In the genomic region with DNA sequence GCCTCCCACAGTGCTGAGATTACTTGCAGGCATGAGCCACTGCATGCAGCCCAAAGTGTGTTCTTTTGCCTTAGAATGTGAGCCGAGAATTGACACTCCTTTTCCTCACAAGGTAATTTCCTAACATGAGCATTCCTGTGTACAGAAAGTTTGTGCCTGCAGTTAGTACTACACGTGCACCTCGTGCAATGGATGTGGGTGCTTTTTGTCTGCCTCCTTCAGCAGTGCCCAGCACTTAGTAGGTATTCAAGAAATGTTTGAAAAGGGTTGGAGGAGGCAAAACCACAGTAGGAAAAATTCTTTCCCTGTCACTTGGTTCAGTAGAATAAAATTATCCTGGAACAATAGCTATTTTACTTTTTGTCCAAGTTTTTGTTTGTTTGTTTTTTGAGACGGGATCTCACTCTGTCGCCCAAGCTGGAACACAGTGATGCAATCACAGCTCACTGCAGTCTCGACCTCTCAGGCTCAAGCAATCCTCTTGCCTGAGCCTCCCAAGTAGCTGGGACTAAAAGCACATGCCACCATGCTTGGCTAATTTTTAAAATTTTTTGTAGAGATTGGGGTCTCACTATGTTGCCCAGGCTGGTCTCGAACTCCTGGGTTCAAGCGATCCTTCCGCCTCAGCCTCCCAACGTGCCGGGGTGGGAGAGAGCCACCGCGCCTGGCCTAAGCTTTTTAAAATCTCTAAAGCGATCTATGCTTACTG, we compare ENCODE assay signal across 10 cellular contexts. TPM values are rescaled to one million over a fixed set of nuclear protein-coding genes. Genes with fewer than 3 reads are reported as not detected.
A peak's percentile ranks its signal among the peaks of the same experiment; 100 is the strongest.
DNase-seq lines count a peak whose midpoint lies in the region; ATAC-seq and TF ChIP-seq lines count a peak whose summit lies in the region.
"Had no signal": no experiment of that assay in that cellular context is flagged by ENCODE, and none has a peak within 500 bp of the region (broad histone marks: within the 10 kb centered on the region; RNA-seq: fewer than 3 reads in every experiment).

No MANE protein-coding gene starts in this region.

- DNase-seq in activated T-cell treated with anti-CD3 and anti-CD28 coated beads, Interleukin-2, amount 50 U/mL, for 72 hours, result no peak
- DNase-seq in activated T-cell treated with anti-CD3 and anti-CD28 coated beads for 4 hours (no peak), memory B cell (ENCODE audit: low spot score in 2 of 2) (no peak), Ammon's horn (ENCODE audit: low spot score) (no peak), KG1 (lab: John Stamatoyannopoulos, UW) (no peak)
- no peak for DNase-seq in activated CD8-positive, alpha-beta T cell treated with anti-CD3 and anti-CD28 coated beads for 36 hours
- DNase-seq: effector memory CD4-positive, alpha-beta T cell; T-helper 9 cell had no signal

- no peak for ATAC-seq in activated T-cell treated with anti-CD3 and anti-CD28 coated beads, Interleukin-2, amount 50 U/mL, for 72 hours (replicated peaks in 1 of 2)
- ATAC-seq in activated CD8-positive, alpha-beta T cell treated with anti-CD3 and anti-CD28 coated beads for 36 hours, result no peak
- ATAC-seq in memory B cell (ENCODE audit: low read depth) (no peak), HG03039 (IDR thresholded peaks at IDR 0.05; ENCODE audit: unreplicated experiment) (no peak)

- peak overlapping the region; percentile 94 to 95 for H3K4me3 Mint-ChIP-seq in activated T-cell treated with anti-CD3 and anti-CD28 coated beads, Interleukin-2, amount 50 U/mL, for 72 hours
- H3K4me3 Mint-ChIP-seq in activated CD8-positive, alpha-beta T cell treated with anti-CD3 and anti-CD28 coated beads for 36 hours, result peak overlapping the region; percentile 100
- H3K4me3 Mint-ChIP-seq in memory B cell, result peak overlapping the region; percentile 99

- TF ChIP-seq CTCF in activated CD8-positive, alpha-beta T cell treated with anti-CD3 and anti-CD28 coated beads for 36 hours (IDR thresholded peaks at IDR 0.05), result no peak

- POLR2A ChIA-PET in activated CD8-positive, alpha-beta T cell treated with anti-CD3 and anti-CD28 coated beads for 36 hours (lab: Charles Lee), result interaction anchor here (1.2 to 1.7 kb wide), 3 partner anchors 9 to 18 kb away, joined by 4 to 6 read pairs (median 5); no protein-coding TSS in a partner anchor

- peaks cover 47% of the 10 kb centered on the region for H3K4me1 Mint-ChIP-seq in activated T-cell treated with anti-CD3 and anti-CD28 coated beads, Interleukin-2, amount 50 U/mL, for 72 hours (ENCODE audit: low read depth)
- H3K4me1 Mint-ChIP-seq in activated CD8-positive, alpha-beta T cell treated with anti-CD3 and anti-CD28 coated beads for 36 hours (ENCODE audit: low read depth), result peaks cover 29% of the 10 kb centered on the region
- H3K4me1 Mint-ChIP-seq in memory B cell, result peaks cover 19% of the 10 kb centered on the region

- peaks cover 12 to 13% of the 10 kb centered on the region in 2 donors for H3K36me3 Mint-ChIP-seq in activated T-cell treated with anti-CD3 and anti-CD28 coated beads, Interleukin-2, amount 50 U/mL, for 72 hours (ENCODE audit: insufficient read depth in 2 of 2)
- H3K36me3 Mint-ChIP-seq in activated CD8-positive, alpha-beta T cell treated with anti-CD3 and anti-CD28 coated beads for 36 hours (ENCODE audit: low read depth), result peaks cover 28% of the 10 kb centered on the region
- H3K36me3 Mint-ChIP-seq in memory B cell, result peaks cover 5% of the 10 kb centered on the region

- no peaks in the 10 kb centered on the region for H3K9me3 Mint-ChIP-seq in activated T-cell treated with anti-CD3 and anti-CD28 coated beads, Interleukin-2, amount 50 U/mL, for 72 hours
- H3K9me3 Mint-ChIP-seq in activated CD8-positive, alpha-beta T cell treated with anti-CD3 and anti-CD28 coated beads for 36 hours, result no peaks in the 10 kb centered on the region
- no peaks in the 10 kb centered on the region for H3K9me3 Mint-ChIP-seq in memory B cell

- peak overlapping the region; percentile 71 for H3K27ac ChIP-seq in temporal lobe (ENCODE audit: low read depth, low read length)

- CTCF ChIA-PET in activated CD8-positive, alpha-beta T cell treated with anti-CD3 and anti-CD28 coated beads for 36 hours (lab: Charles Lee), result interaction anchor here (1.1 kb wide), 1 partner anchor 9 kb away, joined by 3 read pairs; the partner anchor contains the start of gene MARF1

- H3K27me3 Mint-ChIP-seq in activated T-cell treated with anti-CD3 and anti-CD28 coated beads, Interleukin-2, amount 50 U/mL, for 72 hours (ENCODE audit: low read depth), result no peaks in the 10 kb centered on the region
- H3K27me3 Mint-ChIP-seq in activated CD8-positive, alpha-beta T cell treated with anti-CD3 and anti-CD28 coated beads for 36 hours, result no peaks in the 10 kb centered on the region
- no peaks in the 10 kb centered on the region for H3K27me3 Mint-ChIP-seq in memory B cell

- intact Hi-C loops in activated CD8-positive, alpha-beta T cell treated with anti-CD3 and anti-CD28 coated beads for 36 hours (cut with micrococcal nuclease), result no loop called here

- H3K27ac Mint-ChIP-seq in activated T-cell treated with anti-CD3 and anti-CD28 coated beads, Interleukin-2, amount 50 U/mL, for 72 hours, result peak overlapping the region; percentile 65
- peak overlapping the region; percentile 49 for H3K27ac Mint-ChIP-seq in activated CD8-positive, alpha-beta T cell treated with anti-CD3 and anti-CD28 coated beads for 36 hours
- H3K27ac Mint-ChIP-seq in memory B cell, result peak overlapping the region; percentile 60

RNA-seq across cellular contexts. Expression of gene NDE1, which starts 2.4 kb away (rescaled TPM):
- total RNA-seq in activated T-cell treated with anti-CD3 and anti-CD28 coated beads, Interleukin-2, amount 50 U/mL, for 72 hours, result 100 to 1,000 TPM; 106 to 122 TPM
- total RNA-seq in activated CD8-positive, alpha-beta T cell treated with anti-CD3 and anti-CD28 coated beads for 36 hours, result 100 to 1,000 TPM in 1 of 2 experiments, 10 to 100 TPM in 1; 97.6 to 103 TPM
- 6.4 TPM for total RNA-seq in temporal lobe

RNA-seq across cellular contexts. Expression of gene MARF1, which starts 9.5 kb away (rescaled TPM):
- 10 to 100 TPM; 74.3 TPM for total RNA-seq in activated T-cell treated with anti-CD3 and anti-CD28 coated beads, Interleukin-2, amount 50 U/mL, for 72 hours
- 10 to 100 TPM; 55.7 to 56.0 TPM for total RNA-seq in activated CD8-positive, alpha-beta T cell treated with anti-CD3 and anti-CD28 coated beads for 36 hours
- 27.5 TPM for total RNA-seq in temporal lobe

Comparison
In these comparisons a context has a peak if more than half of its experiments do, and no peak if none do; other contexts are left out.
1. RNA of gene NDE1, which starts 2.4 kb away (total RNA-seq): 106 to 122 TPM in activated T-cell treated with anti-CD3 and anti-CD28 coated beads, Interleukin-2, amount 50 U/mL, for 72 hours and 97.6 to 103 TPM in activated CD8-positive, alpha-beta T cell treated with anti-CD3 and anti-CD28 coated beads for 36 hours; 6.4 TPM in temporal lobe (single experiment); every median in the first group is over 10 times any median in the second.
2. Peak in every context shown above with its lines, with median percentiles within 50 percentile points of each other: H3K27ac Mint-ChIP-seq and H3K4me3 Mint-ChIP-seq.